Comparison of ENCODE assay signal across 1 cellular context in the genomic region with DNA sequence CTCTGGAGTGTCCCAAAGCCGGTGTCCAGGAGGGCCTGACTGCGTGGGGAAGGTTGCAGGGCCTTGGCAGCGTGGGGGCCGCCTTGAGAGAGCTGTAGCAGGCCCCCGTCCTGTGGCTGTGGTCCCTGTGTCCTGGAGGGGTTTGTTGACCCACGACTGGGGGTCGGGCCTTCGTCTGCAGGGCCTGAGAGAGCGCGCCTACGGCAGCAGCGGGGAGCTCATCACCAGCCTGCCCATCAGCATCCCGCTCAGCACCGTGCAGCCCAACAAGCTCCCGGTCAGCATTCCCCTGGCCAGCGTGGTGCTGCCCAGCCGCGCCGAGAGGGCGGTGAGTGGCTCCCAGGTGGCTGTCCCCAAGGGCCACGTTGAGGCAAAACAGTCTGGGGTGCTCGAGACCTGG.
TF ChIP-seq lines count a peak whose summit lies in the region.

No MANE protein-coding gene starts in this region.

TF ChIP-seq in HepG2, 621 proteins besides CTCF, POLR2A, EP300 and RAD21:
- TF ChIP-seq NFATC3 (CRISPR knock-in tag; IDR thresholded peaks at IDR 0.05) (no peak), AGO2 (optimal IDR thresholded peaks at IDR 0.05; ENCODE audit: low read depth, low read length) (peak; percentile 77)
